In the genomic region with DNA sequence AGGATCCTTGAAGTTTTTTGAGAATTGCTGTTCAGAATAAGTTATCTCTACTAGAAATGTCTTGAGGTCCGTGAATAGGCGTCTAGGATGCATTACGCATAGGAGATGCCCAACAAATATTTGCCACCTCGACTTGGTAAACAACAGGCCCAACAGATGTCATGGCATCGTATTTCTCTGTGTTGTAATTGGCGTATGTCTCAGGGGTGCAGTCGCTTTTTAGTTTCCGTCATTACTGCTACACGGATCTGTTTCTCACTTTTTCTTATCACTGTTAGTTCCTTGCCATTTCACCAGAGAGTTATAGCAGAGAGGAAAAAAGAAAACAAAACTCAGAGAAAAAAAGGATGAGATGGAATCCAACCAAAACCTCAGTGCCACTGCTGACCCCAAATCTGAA, we compare ENCODE assay signal across 17 cellular contexts.
DNase-seq lines count a peak whose midpoint lies in the region; TF ChIP-seq lines count a peak whose summit lies in the region.
"Had no signal": no experiment of that assay in that cellular context is flagged by ENCODE, and none has a peak within 500 bp of the region (broad histone marks: within the 10 kb centered on the region; RNA-seq: fewer than 3 reads in every experiment).

No MANE protein-coding gene starts in this region.

- no peak overlapping the region for H3K4me3 ChIP-seq in OCI-LY7 (ENCODE audit: low read depth, low read length, poor library complexity, severe bottlenecking)
- no peak overlapping the region for H3K4me3 ChIP-seq in neutrophil (ENCODE audit: low read depth in 1 of 2, low read length in 1 of 2)
- H3K4me3 ChIP-seq in ovary = no peak overlapping the region
- H3K4me3 ChIP-seq: coronary artery, upper lobe of left lung had no signal

- CTCF ChIA-PET in OCI-LY7 (lab: Charles Lee; ENCODE audit: unreplicated experiment) = no interaction called here

- H3K36me3 Mint-ChIP-seq in activated CD4-positive, alpha-beta T cell treated with anti-CD3 and anti-CD28 coated beads, Interleukin-2, amount 10 ng/mL, durations not matched to agents 24 days and 14 days (ENCODE audit: low read depth) = peaks cover 3% of the 10 kb centered on the region

- BruUV-seq in OCI-LY7 (replicated peaks; lab: Mats Ljungman, UMichigan) = no TSS peak

- TF ChIP-seq EP300 in ovary (IDR thresholded peaks at IDR 0.05) = no peak

- H3K27me3 ChIP-seq in neutrophil (peaks cover 14% of the 10 kb centered on the region), ovary (no peaks in the 10 kb centered on the region)
- H3K27me3 ChIP-seq: upper lobe of left lung had no signal

- intact Hi-C loops in activated CD4-positive, alpha-beta T cell treated with anti-CD3 and anti-CD28 coated beads, Interleukin-2, amount 10 ng/mL, durations not matched to agents 24 days and 14 days (cut with micrococcal nuclease) = loop anchor here (1.0 kb wide), 3 partner anchors 8 to 75 kb away; no protein-coding TSS in a partner anchor
- intact Hi-C loops in OCI-LY7 (cut with micrococcal nuclease; ENCODE audit: unreplicated experiment) (no loop called here), ovary (cut with DNase I) (no loop called here)

- H3K36me3 ChIP-seq in OCI-LY7 (ENCODE audit: insufficient read depth, low read length) (no peaks in the 10 kb centered on the region), neutrophil (no peaks in the 10 kb centered on the region), ovary (no peaks in the 10 kb centered on the region)
- H3K36me3 ChIP-seq: upper lobe of left lung had no signal

- H3K4me1 ChIP-seq in OCI-LY7 (ENCODE audit: insufficient read depth, low read length, poor library complexity, severe bottlenecking) (peaks cover 96% of the 10 kb centered on the region), neutrophil (ENCODE audit: control insufficient read depth in 1 of 2, insufficient read depth in 1 of 2, low read depth in 1 of 2, low read length in 1 of 2) (peaks cover 39 to 43% of the 10 kb centered on the region in 2 experiments), ovary (ENCODE audit: insufficient read depth) (peaks cover 6% of the 10 kb centered on the region)

- no peaks in the 10 kb centered on the region for H3K9me2 ChIP-seq in OCI-LY7 (ENCODE audit: insufficient read depth, low read length)

- H3K27me3 Mint-ChIP-seq in activated CD4-positive, alpha-beta T cell treated with anti-CD3 and anti-CD28 coated beads, Interleukin-2, amount 10 ng/mL, durations not matched to agents 24 days and 14 days = no peaks in the 10 kb centered on the region

- no peaks in the 10 kb centered on the region for H4K20me1 ChIP-seq in OCI-LY7 (ENCODE audit: insufficient read depth, low read length)

- peaks cover 71% of the 10 kb centered on the region for H3K4me1 Mint-ChIP-seq in activated CD4-positive, alpha-beta T cell treated with anti-CD3 and anti-CD28 coated beads, Interleukin-2, amount 10 ng/mL, durations not matched to agents 24 days and 14 days

- H3K4me2 ChIP-seq in OCI-LY7 (ENCODE audit: low read length) = peak overlapping the region; percentile 16; the same call in 1 of the 2 replicates

- no peak overlapping the region for H3K27ac ChIP-seq in OCI-LY7 (ENCODE audit: low read depth, low read length, poor library complexity, severe bottlenecking)
- peak overlapping the region; percentile 18 for H3K27ac ChIP-seq in caudate nucleus (ENCODE audit: low read depth, low read length)
- H3K27ac ChIP-seq in neutrophil = peak overlapping the region; percentile 81
- peak overlapping the region in 1 of 2 donors; percentile 26 for H3K27ac ChIP-seq in ovary
- H3K27ac ChIP-seq: coronary artery, VCaP had no signal

- H3K9me3 Mint-ChIP-seq in activated CD4-positive, alpha-beta T cell treated with anti-CD3 and anti-CD28 coated beads, Interleukin-2, amount 10 ng/mL, durations not matched to agents 24 days and 14 days = peaks cover 4% of the 10 kb centered on the region

- no peaks in the 10 kb centered on the region for H3K79me2 ChIP-seq in OCI-LY7 (ENCODE audit: insufficient read depth, low read depth, low read length)

- peak overlapping the region; percentile 61 for H3K4me3 Mint-ChIP-seq in activated CD4-positive, alpha-beta T cell treated with anti-CD3 and anti-CD28 coated beads, Interleukin-2, amount 10 ng/mL, durations not matched to agents 24 days and 14 days

- H3K27ac Mint-ChIP-seq in activated CD4-positive, alpha-beta T cell treated with anti-CD3 and anti-CD28 coated beads, Interleukin-2, amount 10 ng/mL, durations not matched to agents 24 days and 14 days = peak overlapping the region; percentile 82

- TF ChIP-seq CTCF in OCI-LY7 (conservative IDR thresholded peaks at IDR 0.05; ENCODE audit: low read length) (no peak), neutrophil (IDR thresholded peaks at IDR 0.05) (no peak), ovary (IDR thresholded peaks at IDR 0.05) (no peak)

- no peak for DNase-seq in activated CD4-positive, alpha-beta T cell treated with anti-CD3 and anti-CD28 coated beads, Interleukin-2, amount 10 ng/mL, durations not matched to agents 24 days and 14 days
- DNase-seq in activated CD4-positive, alpha-beta T cell treated with anti-CD3 and anti-CD28 coated beads, Interleukin-2, amount 50 U/mL, for 48 hours = no peak
- DNase-seq in OCI-LY7 (ENCODE audit: low spot score) = no peak
- DNase-seq in caudate nucleus (lab: John Stamatoyannopoulos, UW) = no peak
- DNase-seq in ovary = no peak
- no peak for DNase-seq in stimulated activated CD4-positive, alpha-beta T cell treated with anti-CD3 and anti-CD28 coated beads, Interleukin-4, amount 100 ng/mL, for 24 hours
- DNase-seq in cerebellar cortex (ENCODE audit: low spot score) = no peak
- DNase-seq: 8988T; activated CD8-positive, alpha-beta memory T cell treated with anti-CD3 and anti-CD28 coated beads, Interleukin-2, amount 50 U/mL, for 48 hours; EL; NCI-H2081; NCI-H526 treated with DMSO at 0.1 percent for 48 hours; right cardiac atrium; upper lobe of left lung had no signal

- POLR2A ChIA-PET in OCI-LY7 (lab: Charles Lee) = interaction anchor here (0.6 to 1.7 kb wide), 3 partner anchors 11 to 48 kb away, joined by 3 to 5 read pairs (median 4); no protein-coding TSS in a partner anchor

- 70 to 78% (median 72%) methylated on average over 9 of the region's 9 CpGs for WGBS in ovary, 3 donors

- H3K9me3 ChIP-seq in OCI-LY7 (ENCODE audit: low read length) (no peaks in the 10 kb centered on the region), neutrophil (no peaks in the 10 kb centered on the region), ovary (no peaks in the 10 kb centered on the region)
- H3K9me3 ChIP-seq: upper lobe of left lung had no signal

- no peak for TF ChIP-seq POLR2A in ovary (IDR thresholded peaks at IDR 0.05)

- no peak overlapping the region for H2AFZ ChIP-seq in OCI-LY7 (ENCODE audit: low read length)
